In genomic region chr16:3066440-3066748, GRCh38 we compare ENCODE assay signal across 10 cellular contexts. TPM values are rescaled to one million over a fixed set of nuclear protein-coding genes. Genes with fewer than 3 reads are reported as not detected.
DNase-seq lines count a peak whose midpoint lies in the region; ATAC-seq and TF ChIP-seq lines count a peak whose summit lies in the region.
"Had no signal": no experiment of that assay in that cellular context is flagged by ENCODE, and none has a peak within 500 bp of the region (broad histone marks: within the 10 kb centered on the region; RNA-seq: fewer than 3 reads in every experiment).

No MANE protein-coding gene starts in this region.

- no peaks in the 10 kb centered on the region for H3K27me3 ChIP-seq in muscle layer of colon (ENCODE audit: control insufficient read depth in 1 of 2, insufficient read depth in 2 of 2, low read length in 2 of 2)
- H3K27me3 ChIP-seq in vagina, result no peaks in the 10 kb centered on the region
- H3K27me3 ChIP-seq: BLaER1 treated with 17β-estradiol and CSF1 and Interleukin-3, amounts not matched to agents 10 nM and 100 nM had no signal

- TF ChIP-seq CTCF in cardiac fibroblast (IDR thresholded peaks at IDR 0.05; ENCODE audit: low read depth, low read length) (no peak), vagina (IDR thresholded peaks at IDR 0.05) (no peak), GM10266 (IDR thresholded peaks at IDR 0.05; ENCODE audit: control insufficient read depth, insufficient read depth, low read depth, missing control alignments) (no peak)

- H3K36me3 ChIP-seq in muscle layer of colon (ENCODE audit: insufficient read depth, low read length) (no peaks in the 10 kb centered on the region), vagina (no peaks in the 10 kb centered on the region)
- H3K36me3 ChIP-seq: BLaER1 treated with 17β-estradiol and CSF1 and Interleukin-3, amounts not matched to agents 10 nM and 100 nM had no signal

- no peak for ATAC-seq in HG02938 (IDR thresholded peaks at IDR 0.05; ENCODE audit: unreplicated experiment)

- H3K4me1 ChIP-seq in muscle layer of colon (ENCODE audit: insufficient read depth, low read length) (peaks cover 6% of the 10 kb centered on the region), vagina (peaks cover 14% of the 10 kb centered on the region)

- TF ChIP-seq POLR2A in vagina (IDR thresholded peaks at IDR 0.05), result no peak

- H3K27ac ChIP-seq in muscle layer of colon (ENCODE audit: low read depth, low read length), result no peak overlapping the region
- peak overlapping the region; percentile 49 for H3K27ac ChIP-seq in vagina

- H3K4me3 ChIP-seq in cardiac fibroblast (replicated peaks in 1 of 2; ENCODE audit: low read depth in 2 of 2, low read length in 2 of 2) (peak overlapping the region; percentile 0 to 58), muscle layer of colon (ENCODE audit: low read depth in 1 of 2, low read length in 2 of 2) (peak overlapping the region; percentile 27 to 50), vagina (peak overlapping the region; percentile 31 to 32)
- H3K4me3 ChIP-seq: BLaER1 treated with 17β-estradiol and CSF1 and Interleukin-3, amounts not matched to agents 10 nM and 100 nM had no signal

- H3K9me3 ChIP-seq in muscle layer of colon (ENCODE audit: low read length), result no peaks in the 10 kb centered on the region
- no peaks in the 10 kb centered on the region for H3K9me3 ChIP-seq in vagina

- intact Hi-C loops in vagina (cut with DNase I), result no loop called here

- H3K9ac ChIP-seq in muscle layer of colon (ENCODE audit: low read length), result no peak overlapping the region

- DNase-seq in stimulated activated CD4-positive, alpha-beta T cell treated with anti-CD3 and anti-CD28 coated beads, Interleukin-15, amount 100 ng/mL, for 24 hours, result peak; percentile 41
- no peak for DNase-seq in stimulated activated CD4-positive, alpha-beta T cell treated with anti-CD3 and anti-CD28 coated beads, Interleukin-4, amount 100 ng/mL, for 24 hours
- DNase-seq in cardiac fibroblast (ENCODE audit: low read depth in 2 of 2) (no peak), vagina (ENCODE audit: extremely low spot score in 2 of 2) (no peak), SKM-1 (lab: John Stamatoyannopoulos, UW; ENCODE audit: unreplicated experiment) (no peak), GM10266 (ENCODE audit: extremely low spot score) (no peak)

RNA-seq across cellular contexts. Expression of gene IL32, which starts 1.0 kb away (rescaled TPM):
- total RNA-seq in vagina, result 13.0 TPM

RNA-seq across cellular contexts. Expression of gene MMP25, which starts 20.0 kb away (rescaled TPM):
- total RNA-seq in vagina, result 0.25 TPM

RNA-seq across cellular contexts. Expression of gene BICDL2, which starts 29.6 kb away (rescaled TPM):
- 52.5 TPM for total RNA-seq in vagina
- total RNA-seq: myocyte had no signal

RNA-seq across cellular contexts. Expression of gene ZSCAN10, which starts 32.7 kb away (rescaled TPM):
- not detected for total RNA-seq in vagina
- total RNA-seq: myocyte had no signal

RNA-seq across cellular contexts. Expression of gene THOC6, which starts 42.6 kb away (rescaled TPM):
- 22.6 TPM for total RNA-seq in vagina
